In genomic region chr2:246489-247145, GRCh38 we compare ENCODE assay signal across 9 cellular contexts.
DNase-seq lines count a peak whose midpoint lies in the region; ATAC-seq, FAIRE-seq and TF ChIP-seq lines count a peak whose summit lies in the region.
"Had no signal": no experiment of that assay in that cellular context is flagged by ENCODE, and none has a peak within 500 bp of the region (broad histone marks: within the 10 kb centered on the region; RNA-seq: fewer than 3 reads in every experiment).

No MANE protein-coding gene starts in this region.

- DNase-seq in NCI-H1436 (lab: John Stamatoyannopoulos, UW), result peak; percentile 40
- DNase-seq in NCI-H1436 treated with DMSO at 0.1 percent for 48 hours (lab: John Stamatoyannopoulos, UW), result no peak
- DNase-seq in NCI-H2029 treated with DMSO at 0.1 percent for 48 hours (lab: John Stamatoyannopoulos, UW), result peak; percentile 10
- peak; percentile 86 for DNase-seq in adipocyte (ENCODE audit: low read depth)
- DNase-seq in tibial artery, result no peak
- no peak for DNase-seq in HK-2 (ENCODE audit: unreplicated experiment)

- no peaks in the 10 kb centered on the region for H3K27me3 ChIP-seq in adipocyte (replicated peaks; ENCODE audit: control insufficient read depth, insufficient read depth, low read length)
- no peaks in the 10 kb centered on the region for H3K27me3 ChIP-seq in tibial artery
- H3K27me3 ChIP-seq: BLaER1 had no signal

- H3K36me3 ChIP-seq in adipocyte (ENCODE audit: control insufficient read depth, insufficient read depth, low read length, severe bottlenecking) (peaks cover 58% of the 10 kb centered on the region), tibial artery (peaks cover 34 to 67% (median 49%) of the 10 kb centered on the region in 3 donors)

- peak; percentile 38 to 44 for TF ChIP-seq CTCF in tibial artery (IDR thresholded peaks at IDR 0.05)

- no peak overlapping the region for H3K27ac ChIP-seq in tibial artery
- H3K27ac ChIP-seq: BLaER1 had no signal

- FAIRE-seq in islet of Langerhans (lab: Jason Lieb, UNC), result peak; percentile 51

- H3K9ac ChIP-seq in adipocyte (ENCODE audit: low read length), result no peak overlapping the region
- H3K9ac ChIP-seq: BLaER1 had no signal

- intact Hi-C loops in tibial artery (cut with DNase I; ENCODE audit: low total_unique reads), result no loop called here

- H3K4me3 ChIP-seq in adipocyte (ENCODE audit: low read length) (no peak overlapping the region), tibial artery (no peak overlapping the region)
- H3K4me3 ChIP-seq: BLaER1 had no signal

- H3K9me3 ChIP-seq in adipocyte (ENCODE audit: control insufficient read depth, low read length) (peaks cover 9% of the 10 kb centered on the region), tibial artery (no peaks in the 10 kb centered on the region)

- H3K4me1 ChIP-seq in adipocyte (ENCODE audit: control insufficient read depth, insufficient read depth, low read length), result no peaks in the 10 kb centered on the region
- H3K4me1 ChIP-seq in tibial artery, result no peaks in the 10 kb centered on the region

- ATAC-seq in GM21526 (IDR thresholded peaks at IDR 0.05; ENCODE audit: low FRiP score, unreplicated experiment), result peak; percentile 76

Comparison
In these comparisons a context has a peak if more than half of its experiments do, and no peak if none do; other contexts are left out.
1. DNase-seq: peak in NCI-H1436 (single experiment), NCI-H2029 treated with DMSO at 0.1 percent for 48 hours (single experiment) and adipocyte (single experiment); none in NCI-H1436 treated with DMSO at 0.1 percent for 48 hours (single experiment), tibial artery (0 of 2) and HK-2 (single experiment).